In genomic region chr13:34734932-34735331, GRCh38 we compare ENCODE assay signal across 28 cellular contexts.
"Had no signal": no experiment of that assay in that cellular context is flagged by ENCODE, and none has a peak within 500 bp of the region (broad histone marks: within the 10 kb centered on the region; RNA-seq: fewer than 3 reads in every experiment).

No MANE protein-coding gene starts in this region.

- H3K9me3 ChIP-seq: left ventricle myocardium inferior, pancreas, prostate gland, stomach, thoracic aorta, tibial artery had no signal

- H3K36me3 Mint-ChIP-seq: naive thymus-derived CD8-positive, alpha-beta T cell; stimulated activated naive B cell treated with anti-CD40 and anti-IgM and Interleukin-4, amounts not matched to agents 10 μg/mL and 1 μg/mL and 100 μg/mL, for 72 hours; type B pancreatic cell had no signal

- H3K4me3 ChIP-seq: left ventricle myocardium inferior, lung, pancreas, prostate gland, skin epidermis, stomach, thoracic aorta, tibial artery had no signal

- H3K36me3 ChIP-seq: left ventricle myocardium inferior, pancreas, prostate gland, stomach, thoracic aorta, tibial artery had no signal

- H3K4me1 ChIP-seq: prostate gland, tibial artery had no signal

- H3K9me3 Mint-ChIP-seq: nephron; stimulated activated naive B cell treated with anti-CD40 and anti-IgM and Interleukin-4, amounts not matched to agents 10 μg/mL and 1 μg/mL and 100 μg/mL, for 72 hours; type B pancreatic cell had no signal

- H3K27ac ChIP-seq: left ventricle myocardium inferior, pancreas, prostate gland, skin epidermis, thoracic aorta, tibial artery had no signal

- H3K27me3 ChIP-seq: pancreas, stomach, tibial artery had no signal

- H3K4me1 Mint-ChIP-seq: naive thymus-derived CD8-positive, alpha-beta T cell; stimulated activated naive B cell treated with anti-CD40 and anti-IgM and Interleukin-4, amounts not matched to agents 10 μg/mL and 1 μg/mL and 100 μg/mL, for 72 hours had no signal

- H3K27me3 Mint-ChIP-seq: stimulated activated naive B cell treated with anti-CD40 and anti-IgM and Interleukin-4, amounts not matched to agents 10 μg/mL and 1 μg/mL and 100 μg/mL, for 72 hours; type B pancreatic cell had no signal

- DNase-seq: hippocampal formation; kidney glomerular epithelial cell; left colon; left ventricle myocardium inferior; mesenchymal stem cell; naive thymus-derived CD8-positive, alpha-beta T cell; nucleus accumbens; pancreas; posterior cingulate gyrus; retina; stimulated activated CD4-positive, alpha-beta T cell treated with anti-CD3 and anti-CD28 coated beads, Interleukin-12 subunit alpha, Interleukin-12 subunit beta, amount 100 ng/mL, for 4 hours; stimulated activated CD4-positive, alpha-beta T cell treated with anti-CD3 and anti-CD28 coated beads, Interleukin-15, amount 100 ng/mL, for 24 hours; stimulated activated CD4-positive, alpha-beta T cell treated with anti-CD3 and anti-CD28 coated beads, Interleukin-2, amount 100 ng/mL, for 24 hours; stimulated activated CD4-positive, alpha-beta T cell treated with anti-CD3 and anti-CD28 coated beads, Interleukin-4, amount 100 ng/mL, for 1 hour; stimulated activated naive B cell treated with anti-CD40 and anti-IgM and Interleukin-4, amounts not matched to agents 10 μg/mL and 1 μg/mL and 100 μg/mL, for 72 hours; stimulated activated naive CD8-positive, alpha-beta T cell treated with anti-CD3 and anti-CD28 coated beads, Interleukin-15, Interleukin-2, amounts not matched to agents 100 U/mL and 50 U/mL, for 24 hours; stomach; tibial artery had no signal

- FAIRE-seq: keratinocyte, pancreas had no signal

- H3K4me3 Mint-ChIP-seq: naive thymus-derived CD8-positive, alpha-beta T cell; nephron; neural crest cell; stimulated activated naive B cell treated with anti-CD40 and anti-IgM and Interleukin-4, amounts not matched to agents 10 μg/mL and 1 μg/mL and 100 μg/mL, for 72 hours; type B pancreatic cell had no signal

- H3K27ac Mint-ChIP-seq: naive thymus-derived CD8-positive, alpha-beta T cell; stimulated activated naive B cell treated with anti-CD40 and anti-IgM and Interleukin-4, amounts not matched to agents 10 μg/mL and 1 μg/mL and 100 μg/mL, for 72 hours; type B pancreatic cell had no signal

- ATAC-seq: left colon; naive thymus-derived CD8-positive, alpha-beta T cell; pancreas; right cardiac atrium; sciatic nerve; stimulated activated naive B cell treated with anti-CD40 and anti-IgM and Interleukin-4, amounts not matched to agents 10 μg/mL and 1 μg/mL and 100 μg/mL, for 72 hours; stimulated activated naive CD8-positive, alpha-beta T cell treated with anti-CD3 and anti-CD28 coated beads, Interleukin-15, Interleukin-2, amounts not matched to agents 100 U/mL and 50 U/mL, for 24 hours had no signal
